In the genomic region with DNA sequence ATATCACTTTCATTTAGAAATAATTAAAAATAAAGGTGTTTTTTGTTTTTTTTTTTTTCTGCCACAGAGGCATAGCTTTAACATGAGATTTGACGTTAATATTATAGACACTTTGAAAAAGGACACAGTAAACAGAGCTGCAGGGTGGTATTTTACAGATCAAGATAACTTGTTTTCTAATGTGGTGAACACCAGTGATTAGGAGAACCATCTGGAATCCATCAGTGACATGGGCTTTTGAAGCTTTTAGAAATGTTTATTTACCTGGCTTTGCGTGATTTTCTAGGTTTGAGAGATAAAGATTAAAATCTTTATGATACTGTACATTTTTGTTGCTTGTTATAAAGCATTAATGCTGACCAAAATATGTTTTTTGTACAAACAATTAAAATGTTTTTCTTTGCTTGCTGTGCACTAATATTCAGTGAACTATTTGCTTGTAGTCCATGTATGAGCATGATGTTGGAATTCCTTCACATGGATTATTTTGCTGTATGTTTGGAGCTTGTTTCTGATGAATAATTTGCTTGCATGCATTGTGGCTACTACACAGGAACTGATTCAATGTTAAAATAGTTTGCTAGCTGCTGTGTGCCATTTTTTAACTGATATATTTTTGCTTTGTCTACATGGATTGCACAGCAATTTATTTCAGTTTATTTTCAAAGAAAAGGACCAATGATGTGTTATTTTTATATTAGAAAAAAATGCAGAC, we compare ENCODE assay signal across 1 cellular context.
TF ChIP-seq lines count a peak whose summit lies in the region.

No MANE protein-coding gene starts in this region.

TF ChIP-seq in IMR-90, 13 proteins besides CTCF, POLR2A, EP300 and RAD21 (continued from another document):
- TF ChIP-seq MAFK (IDR thresholded peaks at IDR 0.05; ENCODE audit: low read depth, low read length) (no peak), NFE2L2 (IDR thresholded peaks at IDR 0.05; ENCODE audit: low read depth, low read length) (no peak), RFX5 (IDR thresholded peaks at IDR 0.05; ENCODE audit: low read depth, low read length) (no peak), CHD1 (IDR thresholded peaks at IDR 0.05; ENCODE audit: low read depth, low read length) (no peak), MAZ (IDR thresholded peaks at IDR 0.05; ENCODE audit: borderline replicate concordance, low read depth, low read length) (no peak), RCOR1 (IDR thresholded peaks at IDR 0.05; ENCODE audit: insufficient replicate concordance, low read length) (no peak), MXI1 (IDR thresholded peaks at IDR 0.05; ENCODE audit: borderline replicate concordance, low read depth, low read length) (no peak), CEBPB (IDR thresholded peaks at IDR 0.05; ENCODE audit: low read depth, low read length) (no peak), FOS (IDR thresholded peaks at IDR 0.05; ENCODE audit: low read depth, low read length) (no peak)
- TF ChIP-seq, protein P1, sequence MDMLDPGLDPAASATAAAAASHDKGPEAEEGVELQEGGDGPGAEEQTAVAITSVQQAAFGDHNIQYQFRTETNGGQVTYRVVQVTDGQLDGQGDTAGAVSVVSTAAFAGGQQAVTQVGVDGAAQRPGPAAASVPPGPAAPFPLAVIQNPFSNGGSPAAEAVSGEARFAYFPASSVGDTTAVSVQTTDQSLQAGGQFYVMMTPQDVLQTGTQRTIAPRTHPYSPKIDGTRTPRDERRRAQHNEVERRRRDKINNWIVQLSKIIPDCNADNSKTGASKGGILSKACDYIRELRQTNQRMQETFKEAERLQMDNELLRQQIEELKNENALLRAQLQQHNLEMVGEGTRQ (IDR thresholded peaks at IDR 0.05; ENCODE audit: low read depth, low read length) = no peak
- TF ChIP-seq, protein P2, sequence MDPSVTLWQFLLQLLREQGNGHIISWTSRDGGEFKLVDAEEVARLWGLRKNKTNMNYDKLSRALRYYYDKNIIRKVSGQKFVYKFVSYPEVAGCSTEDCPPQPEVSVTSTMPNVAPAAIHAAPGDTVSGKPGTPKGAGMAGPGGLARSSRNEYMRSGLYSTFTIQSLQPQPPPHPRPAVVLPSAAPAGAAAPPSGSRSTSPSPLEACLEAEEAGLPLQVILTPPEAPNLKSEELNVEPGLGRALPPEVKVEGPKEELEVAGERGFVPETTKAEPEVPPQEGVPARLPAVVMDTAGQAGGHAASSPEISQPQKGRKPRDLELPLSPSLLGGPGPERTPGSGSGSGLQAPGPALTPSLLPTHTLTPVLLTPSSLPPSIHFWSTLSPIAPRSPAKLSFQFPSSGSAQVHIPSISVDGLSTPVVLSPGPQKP (IDR thresholded peaks at IDR 0.05; ENCODE audit: borderline replicate concordance, low read depth, low read length) = no peak
